In genomic region chr14:100864206-100864605, GRCh38 we compare ENCODE assay signal across 19 cellular contexts. TPM values are rescaled to one million over a fixed set of nuclear protein-coding genes. Genes with fewer than 3 reads are reported as not detected.
A peak's percentile ranks its signal among the peaks of the same experiment; 100 is the strongest.
DNase-seq lines count a peak whose midpoint lies in the region; ATAC-seq and TF ChIP-seq lines count a peak whose summit lies in the region.
"Had no signal": no experiment of that assay in that cellular context is flagged by ENCODE, and none has a peak within 500 bp of the region (broad histone marks: within the 10 kb centered on the region; RNA-seq: fewer than 3 reads in every experiment).

No MANE protein-coding gene starts in this region.

- peak; percentile 27 for DNase-seq in Right ventricle myocardium superior
- no peak for DNase-seq in right atrium auricular region (ENCODE audit: low spot score)
- DNase-seq in HFFc6, result no peak
- DNase-seq in mucosa of descending colon, result peak in 2 of 3 donors; percentile 3 to 10
- DNase-seq in suprapubic skin (ENCODE audit: low spot score in 2 of 2), result peak; percentile 31 to 60
- DNase-seq in H9, result no peak
- DNase-seq in NCI-H1436 (lab: John Stamatoyannopoulos, UW), result no peak
- DNase-seq: CD8-positive, alpha-beta T cell; H7; MV-4-11; NCI-H187 treated with DMSO at 0.1 percent for 48 hours; NCI-H226; NCI-H524 treated with DMSO at 0.1 percent for 48 hours had no signal

- WGBS in suprapubic skin, result 90% methylated on average over 10 of the region's 10 CpGs
- WGBS in H9 (ENCODE audit: extremely low coverage, insufficient read length, low lambda C conversion rate), result no CpG with 5 or more reads among the region's 10 CpGs

- H3K56ac ChIP-seq in H9 (ENCODE audit: insufficient read length, low read depth, low read length), result no peak overlapping the region

- H3K27ac Mint-ChIP-seq in HFFc6 (peak overlapping the region; percentile 87), H9 (no peak overlapping the region; a peak in 1 of 7 replicates)
- H3K27ac Mint-ChIP-seq: CD8-positive, alpha-beta T cell had no signal

- no peak for TF ChIP-seq POLR2A in suprapubic skin (IDR thresholded peaks at IDR 0.05)

- no peak overlapping the region for H3K23ac ChIP-seq in H9 (ENCODE audit: insufficient read length, low read depth, low read length)

- no peak overlapping the region for H4K5ac ChIP-seq in H9 (ENCODE audit: insufficient read length, low read depth, low read length)

- TF ChIP-seq EP300 in suprapubic skin (IDR thresholded peaks at IDR 0.05), result no peak

- H4K8ac ChIP-seq in H9 (replicated peaks; ENCODE audit: insufficient read length, low read depth, low read length), result no peak overlapping the region

- H2AFZ ChIP-seq in H9 (ENCODE audit: low read length), result no peak overlapping the region

- H3K4me2 ChIP-seq in H9 (ENCODE audit: insufficient read depth, insufficient read length, low read length), result no peak overlapping the region
- H3K4me2 ChIP-seq: A549, BLaER1, KMS-11 had no signal

- H4K91ac ChIP-seq in H9 (ENCODE audit: insufficient read length, low read depth, low read length), result no peak overlapping the region

- H3K79me1 ChIP-seq in H9 (ENCODE audit: insufficient read depth, low read depth, low read length, poor library complexity, severe bottlenecking), result no peaks in the 10 kb centered on the region

- no peak overlapping the region for H2AK5ac ChIP-seq in H9 (ENCODE audit: insufficient read length, low read length)

- no peak overlapping the region for H2BK12ac ChIP-seq in H9 (ENCODE audit: insufficient read length, low read depth, low read length)

- H3K23me2 ChIP-seq in H9 (ENCODE audit: insufficient read length, low read depth, low read length, poor library complexity, severe bottlenecking), result no peaks in the 10 kb centered on the region

- H3K4me1 Mint-ChIP-seq in HFFc6 (ENCODE audit: low read depth) (peaks cover 35% of the 10 kb centered on the region), H9 (no peaks in the 10 kb centered on the region)

- no peaks in the 10 kb centered on the region for H3K9me3 ChIP-seq in right atrium auricular region
- no peaks in the 10 kb centered on the region for H3K9me3 ChIP-seq in mucosa of descending colon
- no peaks in the 10 kb centered on the region for H3K9me3 ChIP-seq in suprapubic skin
- no peaks in the 10 kb centered on the region for H3K9me3 ChIP-seq in H9 (ENCODE audit: control insufficient read depth, low read depth, low read length)
- H3K9me3 ChIP-seq: A549 had no signal

- H2BK15ac ChIP-seq in H9 (ENCODE audit: low read depth, low read length), result no peak overlapping the region

- H3K79me2 ChIP-seq in H9 (ENCODE audit: insufficient read depth, low read length), result no peaks in the 10 kb centered on the region

- no peak overlapping the region for H3K14ac ChIP-seq in H9 (ENCODE audit: insufficient read depth, low read length)

- H3K4me1 ChIP-seq in right atrium auricular region, result no peaks in the 10 kb centered on the region
- H3K4me1 ChIP-seq in mucosa of descending colon (ENCODE audit: low read depth), result no peaks in the 10 kb centered on the region
- peaks cover 11% of the 10 kb centered on the region for H3K4me1 ChIP-seq in suprapubic skin
- no peaks in the 10 kb centered on the region for H3K4me1 ChIP-seq in H9 (ENCODE audit: insufficient read depth, low read length)
- H3K4me1 ChIP-seq: A549 had no signal

- H3K36me3 Mint-ChIP-seq in HFFc6 (ENCODE audit: low read depth), result peaks cover 12% of the 10 kb centered on the region
- no peaks in the 10 kb centered on the region; a peak in 1 of 7 replicates for H3K36me3 Mint-ChIP-seq in H9 (ENCODE audit: insufficient read depth in 1 of 3, low read depth in 3 of 3)
- H3K36me3 Mint-ChIP-seq: CD8-positive, alpha-beta T cell had no signal

- H3K4me3 Mint-ChIP-seq in HFFc6 (no peak overlapping the region), H9 (no peak overlapping the region; a peak in 1 of 5 replicates)
- H3K4me3 Mint-ChIP-seq: CD8-positive, alpha-beta T cell had no signal

- H3K36me3 ChIP-seq in right atrium auricular region (no peaks in the 10 kb centered on the region), mucosa of descending colon (ENCODE audit: low read depth) (no peaks in the 10 kb centered on the region), suprapubic skin (no peaks in the 10 kb centered on the region)
- H3K36me3 ChIP-seq: BLaER1 had no signal

- no peak overlapping the region for H3K27ac ChIP-seq in right atrium auricular region
- no peak overlapping the region for H3K27ac ChIP-seq in suprapubic skin
- H3K27ac ChIP-seq in H9 (ENCODE audit: insufficient read length, low read depth, low read length), result no peak overlapping the region
- H3K27ac ChIP-seq: A549, BLaER1, HL-60, KMS-11 had no signal

- H3K4me3 ChIP-seq in right atrium auricular region (no peak overlapping the region), mucosa of descending colon (no peak overlapping the region), suprapubic skin (no peak overlapping the region)
- H3K4me3 ChIP-seq: A549, BLaER1 had no signal

- no peaks in the 10 kb centered on the region for H4K20me1 ChIP-seq in H9 (ENCODE audit: control insufficient read depth, insufficient read depth, insufficient read length)
- H4K20me1 ChIP-seq: BLaER1 had no signal

- no peaks in the 10 kb centered on the region for H3K27me3 ChIP-seq in right atrium auricular region
- peaks cover 17% of the 10 kb centered on the region for H3K27me3 ChIP-seq in suprapubic skin
- no peaks in the 10 kb centered on the region for H3K27me3 ChIP-seq in H9 (ENCODE audit: insufficient read depth, low read length)
- H3K27me3 ChIP-seq: BLaER1 had no signal

- H3K9me3 Mint-ChIP-seq in HFFc6 (no peaks in the 10 kb centered on the region), H9 (no peaks in the 10 kb centered on the region; a peak in 1 of 5 replicates)
- H3K9me3 Mint-ChIP-seq: CD8-positive, alpha-beta T cell had no signal

- H2BK120ac ChIP-seq in H9 (ENCODE audit: low read depth, low read length, poor library complexity, severe bottlenecking), result no peak overlapping the region

- no peak overlapping the region for H2BK20ac ChIP-seq in H9 (ENCODE audit: low read depth, low read length, poor library complexity, severe bottlenecking)

- intact Hi-C loops in Right ventricle myocardium superior (cut with DNase I), result no loop called here
- intact Hi-C loops in mucosa of descending colon (cut with DNase I, micrococcal nuclease), result no loop called here

- H2BK5ac ChIP-seq in H9 (ENCODE audit: insufficient read length, low read length), result no peak overlapping the region

- H3T11ph ChIP-seq in H9 (ENCODE audit: low read length), result no peak overlapping the region

- no peak overlapping the region for H3K18ac ChIP-seq in H9 (ENCODE audit: insufficient read length, low read depth, low read length)

- TF ChIP-seq CTCF in right atrium auricular region (IDR thresholded peaks at IDR 0.05) (no peak), HFFc6 (IDR thresholded peaks at IDR 0.05) (no peak), mucosa of descending colon (IDR thresholded peaks at IDR 0.05) (no peak), suprapubic skin (IDR thresholded peaks at IDR 0.05) (no peak), H9 (conservative IDR thresholded peaks at IDR 0.05) (no peak)

- no peak overlapping the region for H3K9ac ChIP-seq in H9 (ENCODE audit: extremely low read depth, insufficient read length, low read length)
- H3K9ac ChIP-seq: BLaER1, KMS-11 had no signal

- no peak overlapping the region for H3K4ac ChIP-seq in H9 (ENCODE audit: low read depth, low read length)

- H3K27me3 Mint-ChIP-seq in HFFc6 (ENCODE audit: insufficient read depth) (peaks cover 28% of the 10 kb centered on the region), H9 (ENCODE audit: low read depth) (peaks cover 18% of the 10 kb centered on the region)

- ATAC-seq in Right ventricle myocardium superior (ENCODE audit: poor library complexity) (no peak), mucosa of descending colon (no peak)
- ATAC-seq: A549; CD8-positive, alpha-beta T cell had no signal

RNA-seq across cellular contexts. Expression of gene MEG3, which starts 38.3 kb away (rescaled TPM):
- total RNA-seq in Right ventricle myocardium superior (24.7 TPM), right atrium auricular region (1 to 10 TPM; 6.5 to 9.5 TPM), mucosa of descending colon (10 to 100 TPM; 13.8 to 32.2 (median 16.4) TPM), suprapubic skin (10 to 100 TPM in 2 of 4 donors, 1 to 10 TPM in 2; 5.0 to 28.9 (median 10.2) TPM), H9 (2021) (0.52 TPM in 1 of 2 replicates, not detected in the other)
- 100 to 1,000 TPM; 151 to 262 (median 250) TPM for total RNA-seq in HFFc6 (2021; fragmentation: NEBNext Ultra II Directional; extraction: Animal tissue kit (Norgen Biotek cat#: 25700))
- total RNA-seq: CD8-positive, alpha-beta T cell; HT1080 had no signal

RNA-seq across cellular contexts. Expression of gene RTL1, which starts 39.3 kb away (rescaled TPM):
- not detected for total RNA-seq in Right ventricle myocardium superior
- not detected for total RNA-seq in right atrium auricular region
- total RNA-seq in HFFc6 (2021; fragmentation: NEBNext Ultra II Directional; extraction: Animal tissue kit (Norgen Biotek cat#: 25700)), result not detected
- not detected for total RNA-seq in mucosa of descending colon
- total RNA-seq in suprapubic skin, result not detected
- total RNA-seq in H9 (2021), result not detected in 2 replicates
- total RNA-seq: CD8-positive, alpha-beta T cell; H7; RPMI7951 had no signal

Comparison
In these comparisons a context has a peak if more than half of its experiments do, and no peak if none do; other contexts are left out.
1. DNase-seq: peak in Right ventricle myocardium superior (single experiment), mucosa of descending colon (2 of 3) and suprapubic skin (2 of 2); none in right atrium auricular region (single experiment), HFFc6 (single experiment), H9 (single experiment) and NCI-H1436 (single experiment).